1 cellular context compared by ENCODE assay signal in genomic region chr10:113062977-113063967, GRCh38.
TF ChIP-seq lines count a peak whose summit lies in the region.

No MANE protein-coding gene starts in this region.

TF ChIP-seq in K562, 482 proteins besides CTCF, POLR2A, EP300 and RAD21 (continued from another document and continues in another):
- TF ChIP-seq, protein P1, sequence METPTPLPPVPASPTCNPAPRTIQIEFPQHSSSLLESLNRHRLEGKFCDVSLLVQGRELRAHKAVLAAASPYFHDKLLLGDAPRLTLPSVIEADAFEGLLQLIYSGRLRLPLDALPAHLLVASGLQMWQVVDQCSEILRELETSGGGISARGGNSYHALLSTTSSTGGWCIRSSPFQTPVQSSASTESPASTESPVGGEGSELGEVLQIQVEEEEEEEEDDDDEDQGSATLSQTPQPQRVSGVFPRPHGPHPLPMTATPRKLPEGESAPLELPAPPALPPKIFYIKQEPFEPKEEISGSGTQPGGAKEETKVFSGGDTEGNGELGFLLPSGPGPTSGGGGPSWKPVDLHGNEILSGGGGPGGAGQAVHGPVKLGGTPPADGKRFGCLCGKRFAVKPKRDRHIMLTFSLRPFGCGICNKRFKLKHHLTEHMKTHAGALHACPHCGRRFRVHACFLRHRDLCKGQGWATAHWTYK (CRISPR knock-in tag; IDR thresholded peaks at IDR 0.05), result no peak
- TF ChIP-seq ELK3 (CRISPR knock-in tag; IDR thresholded peaks at IDR 0.05) (no peak), ETV1 (tag; conservative IDR thresholded peaks at IDR 0.05; ENCODE audit: low read depth) (peak; percentile 86), HLTF (IDR thresholded peaks at IDR 0.05) (0 out of 2 replicates have a peak, but pooled peaks have one; percentile 76), SAFB2 (IDR thresholded peaks at IDR 0.05; ENCODE audit: borderline replicate concordance, low read depth, low read length, severe bottlenecking) (no peak), FOXK2 (conservative IDR thresholded peaks at IDR 0.05 in 1 of 2, IDR thresholded peaks at IDR 0.05 in 1 of 2; ENCODE audit: low read depth in 2 of 2) (0 out of 4 replicates have a peak, but pooled peaks of 1 of the 2 experiments have one; percentile 52), SLC30A9 (CRISPR knock-in tag; IDR thresholded peaks at IDR 0.05) (no peak), ZFP1 (CRISPR knock-in tag; IDR thresholded peaks at IDR 0.05) (no peak), ZBTB5 (IDR thresholded peaks at IDR 0.05) (peak; percentile 54; the same call in 1 of the 2 replicates), REST (CRISPR knock-in tag; IDR thresholded peaks at IDR 0.05; ENCODE audit: low read depth) (no peak), CEBPB (tag; IDR thresholded peaks at IDR 0.05) (0 out of 2 replicates have a peak, but pooled peaks have one; percentile 12), CHD7 (IDR thresholded peaks at IDR 0.05; ENCODE audit: low read depth, low read length) (no peak), ZNF282 (CRISPR knock-in tag; IDR thresholded peaks at IDR 0.05) (no peak), SUPT5H (IDR thresholded peaks at IDR 0.05) (0 out of 2 replicates have a peak, but pooled peaks have one; percentile 24), ELF4 (CRISPR knock-in tag; IDR thresholded peaks at IDR 0.05) (peak; percentile 78; the same call in 1 of the 2 replicates), NONO (IDR thresholded peaks at IDR 0.05; ENCODE audit: low read depth in 2 of 2, low read length in 1 of 2) (no peak), ZNF778 (CRISPR knock-in tag; IDR thresholded peaks at IDR 0.05) (no peak), MIER1 (IDR thresholded peaks at IDR 0.05; ENCODE audit: low read depth) (0 out of 2 replicates have a peak, but pooled peaks have one; percentile 63), SAP30 (IDR thresholded peaks at IDR 0.05; ENCODE audit: borderline replicate concordance, insufficient read depth, low read depth, low read length, poor library complexity, severe bottlenecking) (no peak), POLR2H (tag; IDR thresholded peaks at IDR 0.05; ENCODE audit: low read depth) (no peak), LARP7 (IDR thresholded peaks at IDR 0.05) (peak; percentile 76; the same call in 1 of the 2 replicates), NFATC3 (IDR thresholded peaks at IDR 0.05) (no peak), ZNF232 (CRISPR knock-in tag; IDR thresholded peaks at IDR 0.05) (no peak), RREB1 (CRISPR knock-in tag; IDR thresholded peaks at IDR 0.05) (no peak), HDGF (IDR thresholded peaks at IDR 0.05) (peak; percentile 65; the same call in 1 of the 2 replicates)
